12 cellular contexts compared by ENCODE assay signal in the genomic region with DNA sequence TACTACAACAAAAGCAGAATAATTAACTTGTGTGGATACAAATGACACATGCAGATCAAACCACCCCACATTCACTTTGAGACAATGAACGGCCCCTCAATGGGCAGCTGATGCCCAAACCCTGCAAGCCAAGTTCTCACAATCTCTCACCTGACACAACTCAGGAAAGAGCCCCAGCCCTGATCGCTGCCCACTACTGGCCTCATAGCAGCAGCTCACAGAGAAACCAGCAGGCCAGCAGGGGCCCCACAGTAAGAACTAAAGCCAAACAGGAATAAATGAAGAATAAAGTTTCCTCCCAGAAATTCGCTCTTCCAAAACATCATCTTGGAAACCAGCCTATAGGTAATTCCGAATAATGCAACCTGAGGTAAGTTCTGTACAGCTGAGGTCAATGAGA. TPM values are rescaled to one million over a fixed set of nuclear protein-coding genes. Genes with fewer than 3 reads are reported as not detected.
DNase-seq lines count a peak whose midpoint lies in the region; ATAC-seq, FAIRE-seq and TF ChIP-seq lines count a peak whose summit lies in the region.
"Had no signal": no experiment of that assay in that cellular context is flagged by ENCODE, and none has a peak within 500 bp of the region (broad histone marks: within the 10 kb centered on the region; RNA-seq: fewer than 3 reads in every experiment).

No MANE protein-coding gene starts in this region.

- no peak overlapping the region for H3K9ac ChIP-seq in MM.1S (ENCODE audit: low read length)
- H3K9ac ChIP-seq in K562 (ENCODE audit: insufficient read depth in 1 of 2, low read depth in 2 of 2, low read length in 2 of 2), result no peak overlapping the region

- DNase-seq in MM.1S, result no peak
- no peak for DNase-seq in K562 (ENCODE audit: extremely low read depth in 1 of 4, low spot score in 3 of 4)
- no peak for DNase-seq in natural killer cell treated with Interleukin-12 subunit alpha and Interleukin-12 subunit beta and Interleukin-15 and Interleukin-18, amount 100 ng/mL, for 72 hours (ENCODE audit: low spot score)
- DNase-seq in frontal cortex (ENCODE audit: low spot score in 2 of 2), result no peak
- DNase-seq in HEK293T (ENCODE audit: extremely low spot score), result no peak
- DNase-seq in islet precursor cell, result no peak
- DNase-seq: anterior cingulate cortex, IMR-90, kidney, NCI-H1417, NCI-H510A treated with DMSO at 0.1 percent for 48 hours had no signal

- no peak for TF ChIP-seq EP300 in K562 (IDR thresholded peaks at IDR 0.05; ENCODE audit: low read length)

- TF ChIP-seq CTCF in DOHH2 (IDR thresholded peaks at IDR 0.05; ENCODE audit: low read depth, low read length, poor library complexity, severe bottlenecking) (peak; percentile 20), MM.1S (IDR thresholded peaks at IDR 0.05; ENCODE audit: low read length) (peak; percentile 18), K562 (IDR thresholded peaks at IDR 0.05 in 2 of 3, conservative IDR thresholded peaks at IDR 0.05 in 1 of 3; ENCODE audit: insufficient read depth in 2 of 3, low read depth in 1 of 3, low read length in 3 of 3) (peak; percentile 30 to 58 (median 31); a peak in 3 of 6 replicates)

- no peak for TF ChIP-seq RAD21 in K562 (CRISPR knock-in tag; conservative IDR thresholded peaks at IDR 0.05 in 1 of 2, IDR thresholded peaks at IDR 0.05 in 1 of 2)

- H3K36me3 ChIP-seq in DOHH2 (ENCODE audit: control insufficient read depth, low read length), result peaks cover 52% of the 10 kb centered on the region
- peaks cover 14% of the 10 kb centered on the region; the same call in 1 of the 2 replicates for H3K36me3 ChIP-seq in MM.1S (replicated peaks; ENCODE audit: insufficient read depth, low read length)
- peaks cover 49% of the 10 kb centered on the region; the same call in 2 of the 3 replicates for H3K36me3 ChIP-seq in K562 (ENCODE audit: control insufficient read depth, insufficient read depth, low read length)

- POLR2A ChIA-PET in K562 (lab: Yijun Ruan, JAX) (interaction anchor here (0.6 to 1.2 kb wide), 2 partner anchors 12 to 333 kb away, joined by 3 read pairs; no protein-coding TSS in a partner anchor), HEK293T (lab: Yijun Ruan, JAX) (no interaction called here)

- WGBS in K562 (ENCODE audit: insufficient coverage, low coverage, missing lambda C conversion rate), result 69% methylated on average over 4 of the region's 4 CpGs

- H3K9me3 ChIP-seq in DOHH2 (ENCODE audit: control insufficient read depth, insufficient read depth, low read length) (no peaks in the 10 kb centered on the region), MM.1S (replicated peaks; ENCODE audit: insufficient read depth, low read length) (no peaks in the 10 kb centered on the region), K562 (replicated peaks; ENCODE audit: control insufficient read depth, insufficient read depth, low read depth, low read length) (no peaks in the 10 kb centered on the region)

- H3K9me2 ChIP-seq in DOHH2 (replicated peaks; ENCODE audit: control insufficient read depth, low read length), result no peaks in the 10 kb centered on the region
- no peaks in the 10 kb centered on the region for H3K9me2 ChIP-seq in MM.1S (replicated peaks; ENCODE audit: insufficient read depth, low read length)

- H3K4me1 ChIP-seq in DOHH2 (ENCODE audit: control insufficient read depth, low read length), result no peaks in the 10 kb centered on the region
- H3K4me1 ChIP-seq in MM.1S (ENCODE audit: low read length), result no peaks in the 10 kb centered on the region
- no peaks in the 10 kb centered on the region; a peak in 1 of 5 replicates for H3K4me1 ChIP-seq in K562 (replicated peaks in 1 of 2; ENCODE audit: control insufficient read depth in 2 of 2, insufficient read depth in 2 of 2, low read length in 2 of 2)

- H3K4me2 ChIP-seq in DOHH2 (ENCODE audit: low read length) (no peak overlapping the region), MM.1S (ENCODE audit: low read depth, low read length) (no peak overlapping the region), K562 (ENCODE audit: insufficient read depth, low read length) (no peak overlapping the region)

- H3K27me3 Mint-ChIP-seq in natural killer cell treated with Interleukin-12 subunit alpha and Interleukin-12 subunit beta and Interleukin-15 and Interleukin-18, amount 100 ng/mL, for 72 hours, result no peaks in the 10 kb centered on the region

- CTCF ChIA-PET in K562 (lab: Yijun Ruan, JAX; ENCODE audit: low intra/inter-chr PET ratio), result no interaction called here
- CTCF ChIA-PET in HEK293T (lab: Yijun Ruan, JAX), result interaction anchor here (0.6 kb wide), 1 partner anchor 46 kb away, joined by 7 read pairs; no protein-coding TSS in a partner anchor

- H3K9me3 Mint-ChIP-seq in natural killer cell treated with Interleukin-12 subunit alpha and Interleukin-12 subunit beta and Interleukin-15 and Interleukin-18, amount 100 ng/mL, for 72 hours, result no peaks in the 10 kb centered on the region

- in situ Hi-C loops in K562 (cut with MboI), result no loop called here

- H3K4me3 Mint-ChIP-seq in natural killer cell treated with Interleukin-12 subunit alpha and Interleukin-12 subunit beta and Interleukin-15 and Interleukin-18, amount 100 ng/mL, for 72 hours, result no peak overlapping the region

- no peak overlapping the region for H3K27ac ChIP-seq in DOHH2 (ENCODE audit: low read depth, low read length)
- H3K27ac ChIP-seq in MM.1S (ENCODE audit: low read length), result no peak overlapping the region
- H3K27ac ChIP-seq in K562 (ENCODE audit: extremely low read depth, low read depth, low read length), result no peak overlapping the region

- intact Hi-C loops in K562 (cut with micrococcal nuclease), result no loop called here

- H3K27ac Mint-ChIP-seq in natural killer cell treated with Interleukin-12 subunit alpha and Interleukin-12 subunit beta and Interleukin-15 and Interleukin-18, amount 100 ng/mL, for 72 hours, result peak overlapping the region; percentile 20 to 47

- H4K20me1 ChIP-seq in DOHH2 (ENCODE audit: control insufficient read depth, insufficient read depth, low read depth, low read length) (no peaks in the 10 kb centered on the region), MM.1S (ENCODE audit: insufficient read depth, low read length) (no peaks in the 10 kb centered on the region), K562 (replicated peaks; ENCODE audit: control insufficient read depth, insufficient read depth, low read length) (no peaks in the 10 kb centered on the region)

- H3K36me3 Mint-ChIP-seq in natural killer cell treated with Interleukin-12 subunit alpha and Interleukin-12 subunit beta and Interleukin-15 and Interleukin-18, amount 100 ng/mL, for 72 hours, result peaks cover 35% of the 10 kb centered on the region

- H3K4me1 Mint-ChIP-seq in natural killer cell treated with Interleukin-12 subunit alpha and Interleukin-12 subunit beta and Interleukin-15 and Interleukin-18, amount 100 ng/mL, for 72 hours (ENCODE audit: low read depth in 2 of 2), result peaks cover 5 to 10% of the 10 kb centered on the region in 2 donors

- ATAC-seq in K562, result peak; percentile 71; the same call in 2 of the 3 replicates
- no peak for ATAC-seq in natural killer cell treated with Interleukin-12 subunit alpha and Interleukin-12 subunit beta and Interleukin-15 and Interleukin-18, amount 100 ng/mL, for 72 hours

- no peaks in the 10 kb centered on the region for H3K79me2 ChIP-seq in DOHH2 (ENCODE audit: control insufficient read depth, low read length)
- peaks cover 4% of the 10 kb centered on the region; the same call in 1 of the 2 replicates for H3K79me2 ChIP-seq in MM.1S (ENCODE audit: low read length)
- no peaks in the 10 kb centered on the region for H3K79me2 ChIP-seq in K562 (ENCODE audit: control insufficient read depth, insufficient read depth, low read length)

- H3F3A ChIP-seq in DOHH2 (ENCODE audit: control insufficient read depth, insufficient read depth) (no peaks in the 10 kb centered on the region), MM.1S (ENCODE audit: insufficient read depth, low read length) (no peaks in the 10 kb centered on the region)

- H2AFZ ChIP-seq in MM.1S (ENCODE audit: low read length), result no peak overlapping the region
- H2AFZ ChIP-seq in K562 (ENCODE audit: low read depth, low read length), result no peak overlapping the region

- H3K27me3 ChIP-seq in DOHH2 (ENCODE audit: control insufficient read depth, low read length) (no peaks in the 10 kb centered on the region), MM.1S (replicated peaks; ENCODE audit: insufficient read depth, low read length) (no peaks in the 10 kb centered on the region), K562 (ENCODE audit: control insufficient read depth in 2 of 2, insufficient read depth in 2 of 2, low read length in 2 of 2) (no peaks in the 10 kb centered on the region)

- BruUV-seq in K562 (replicated peaks; lab: Mats Ljungman, UMichigan), result no TSS peak

- no peaks in the 10 kb centered on the region for H3K9me1 ChIP-seq in K562 (ENCODE audit: control insufficient read depth, insufficient read depth, low read length)

- FAIRE-seq in K562 (lab: Jason Lieb, UNC) (no peak), frontal cortex (lab: Jason Lieb, UNC) (no peak)
- FAIRE-seq: kidney had no signal

- H3K4me3 ChIP-seq in DOHH2 (ENCODE audit: low read length) (no peak overlapping the region), MM.1S (ENCODE audit: low read length) (no peak overlapping the region), K562 (no peak overlapping the region)

- TF ChIP-seq POLR2A in K562 (conservative IDR thresholded peaks at IDR 0.05), result no peak

TF ChIP-seq in HEK293T, 16 proteins besides CTCF, POLR2A, EP300 and RAD21 (continues in another document):
- TF ChIP-seq LEF1 (IDR thresholded peaks at IDR 0.05; ENCODE audit: borderline replicate concordance) (no peak), FOXK2 (IDR thresholded peaks at IDR 0.05) (no peak), L3MBTL2 (conservative IDR thresholded peaks at IDR 0.05) (no peak)

RNA-seq across cellular contexts. Expression of a gene that starts 7.7 kb away (rescaled TPM):
- 19.7 and 21.6 TPM in 2 replicates for total RNA-seq in K562 (2011; cell fraction: chromatin; rRNA removed; ENCODE audit: low replicate concordance)
- total RNA-seq in K562 (2011; cell fraction: nucleolus; rRNA removed), result 11.4 and 13.8 TPM in 2 replicates
- total RNA-seq in K562 (2011; cell fraction: nucleoplasm; rRNA removed), result 17.3 and 19.6 TPM in 2 replicates
- 3.0 and 4.3 TPM in 2 replicates for total RNA-seq in K562 (2014; rRNA removed)
- total RNA-seq in K562 (2014; rRNA removed; fragmentation: Illumina TruSeq; extraction: Trizol), result 4.7 and 7.0 TPM in 2 replicates
- total RNA-seq in K562 (2015; rRNA removed; fragmentation: Illumina TruSeq; extraction: Trizol), result 3.4 and 4.3 TPM in 2 replicates
- 4.4 and 4.8 TPM in 2 replicates for total RNA-seq in K562 (2021)
- 10.7 and 11.4 TPM in 2 replicates for polyA plus RNA-seq in K562 (2011; rRNA removed)
- 2.7 and 7.8 TPM in 2 replicates for polyA plus RNA-seq in K562 (2011; cell fraction: cytosol; rRNA removed)
- 11.6 and 21.6 TPM in 2 replicates for polyA plus RNA-seq in K562 (2011; cell fraction: nucleus; rRNA removed)
- 4.4 and 6.9 TPM in 2 replicates for polyA plus RNA-seq in K562 (2012)
- polyA plus RNA-seq in K562 (2014; fragmentation: Illumina TruSeq; extraction: Trizol), result 5.3 and 6.4 TPM in 2 replicates
- 1 to 10 TPM; 4.1 to 6.0 TPM for polyA plus RNA-seq in K562 (2014; fragmentation: Nextera tagmentation; extraction: Ambion mirVana)
- 3.2 and 6.6 TPM in 2 replicates for polyA plus RNA-seq in K562 (2014; rRNA removed)
- 8.6 and 11.5 TPM in 2 replicates for polyA minus RNA-seq in K562 (2011; rRNA and poly(A)+ RNA removed)
- polyA minus RNA-seq in K562 (2011; cell fraction: cytosol; rRNA and poly(A)+ RNA removed), result 2.6 and 4.7 TPM in 2 replicates
- 5.0 and 8.0 TPM in 2 replicates for polyA minus RNA-seq in K562 (2011; cell fraction: nucleus; rRNA and poly(A)+ RNA removed)
- 10 to 100 TPM; 28.0 to 30.2 TPM for total RNA-seq in natural killer cell treated with Interleukin-12 subunit alpha and Interleukin-12 subunit beta and Interleukin-15 and Interleukin-18, amount 100 ng/mL, for 72 hours
- total RNA-seq in frontal cortex, result 43.2 TPM
